Comparison of ENCODE assay signal across 8 cellular contexts in the genomic region with DNA sequence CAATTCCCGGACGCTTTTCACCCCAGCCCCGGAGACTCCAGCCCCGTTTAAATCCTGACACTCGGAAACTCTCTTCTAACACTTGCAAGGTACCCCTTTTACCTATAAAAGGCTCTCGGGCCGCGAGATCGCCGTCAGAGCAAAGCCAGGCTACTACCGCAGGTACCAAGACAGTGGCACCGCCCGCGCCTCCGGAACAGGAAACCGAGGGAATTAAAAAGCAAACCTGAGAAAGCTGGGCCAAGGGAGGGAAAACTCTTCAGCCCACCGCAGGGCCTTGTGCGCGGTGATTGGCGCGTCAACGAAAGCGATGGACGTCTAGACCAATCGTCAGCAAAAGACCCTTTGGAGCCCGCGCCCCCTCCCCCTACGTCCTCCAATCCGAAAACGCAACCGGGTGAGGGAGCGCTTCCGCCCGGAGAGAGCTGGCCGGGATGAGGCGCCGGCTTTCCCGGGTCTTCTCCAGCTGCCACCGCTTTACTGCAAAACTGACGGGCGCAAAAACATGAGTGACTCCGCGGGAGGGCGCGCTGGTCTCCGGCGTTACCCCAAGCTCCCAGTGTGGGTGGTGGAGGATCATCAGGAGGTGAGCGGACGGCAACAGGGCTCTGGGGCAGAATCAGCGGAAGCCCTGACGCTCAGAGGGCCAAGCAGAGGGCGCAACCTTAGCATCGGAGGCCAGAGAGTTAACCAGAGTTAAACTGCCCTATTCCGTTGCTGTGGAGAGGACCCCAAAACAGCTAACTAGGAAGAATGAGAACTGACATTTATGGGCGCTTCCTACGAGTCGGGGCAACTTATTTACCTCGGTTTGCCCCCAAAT. TPM values are rescaled to one million over a fixed set of nuclear protein-coding genes. Genes with fewer than 3 reads are reported as not detected.
DNase-seq lines count a peak whose midpoint lies in the region; ATAC-seq and TF ChIP-seq lines count a peak whose summit lies in the region.

Gene C5orf22, plus strand, starts transcription at position 414 of the 823 bp plus-strand sequence. Its CDS starts 92 bp downstream, at position 506.
Gene DROSHA, minus strand, starts transcription at position 206 of the 823 bp plus-strand sequence. CDS start 3,034 bp downstream, outside the sequence.

- DNase-seq in ELF-1 (ENCODE audit: low read depth, low spot score) (peak; percentile 98), H4 (ENCODE audit: low spot score) (peak; percentile 98), LoVo (ENCODE audit: low spot score) (peak; percentile 99), RWPE2 (ENCODE audit: low spot score) (peak; percentile 98), fibroblast of pulmonary artery (ENCODE audit: low read depth) (peak; percentile 96)
- DNase-seq in activated T-helper 2 cell treated with anti-CD3 and anti-CD28 coated beads, Interferon-gamma antibody, Interleukin-2, Interleukin-4, amounts not matched to agents 10 μg/mL and 5 μg/mL and 100 μg/mL, durations not matched to agents 14 hours and 24 hours and 36 hours (ENCODE audit: low spot score): peak; percentile 89
- DNase-seq in natural killer cell treated with Interleukin-12 subunit alpha and Interleukin-12 subunit beta and Interleukin-15 and Interleukin-18, amount 100 ng/mL, for 72 hours (ENCODE audit: low spot score): peak; percentile 94
- DNase-seq in stimulated activated naive CD8-positive, alpha-beta T cell treated with anti-CD3 and anti-CD28 coated beads, Interleukin-15, Interleukin-2, amounts not matched to agents 100 U/mL and 50 U/mL, for 24 hours: peak; percentile 92

- no peaks in the 10 kb centered on the region for H3K27me3 Mint-ChIP-seq in activated T-helper 2 cell treated with anti-CD3 and anti-CD28 coated beads, Interferon-gamma antibody, Interleukin-2, Interleukin-4, amounts not matched to agents 10 μg/mL and 5 μg/mL and 100 μg/mL, durations not matched to agents 14 hours and 24 hours and 36 hours (ENCODE audit: low read depth)
- no peaks in the 10 kb centered on the region for H3K27me3 Mint-ChIP-seq in natural killer cell treated with Interleukin-12 subunit alpha and Interleukin-12 subunit beta and Interleukin-15 and Interleukin-18, amount 100 ng/mL, for 72 hours

- peak; percentile 97 for ATAC-seq in RWPE2 (ENCODE audit: low read depth)
- peak; percentile 98 to 99 for ATAC-seq in natural killer cell treated with Interleukin-12 subunit alpha and Interleukin-12 subunit beta and Interleukin-15 and Interleukin-18, amount 100 ng/mL, for 72 hours
- ATAC-seq in stimulated activated naive CD8-positive, alpha-beta T cell treated with anti-CD3 and anti-CD28 coated beads, Interleukin-15, Interleukin-2, amounts not matched to agents 100 U/mL and 50 U/mL, for 24 hours: peak; percentile 99

- peak; percentile 28 for TF ChIP-seq CTCF in RWPE2 (IDR thresholded peaks at IDR 0.05; ENCODE audit: poor library complexity, severe bottlenecking)
- TF ChIP-seq CTCF in fibroblast of pulmonary artery (IDR thresholded peaks at IDR 0.05; ENCODE audit: low read length, missing control alignments): no peak

- H3K27ac ChIP-seq in RWPE2 (ENCODE audit: poor library complexity, severe bottlenecking): peak within 1 kb of the TSS; percentile 65

- H3K9me3 Mint-ChIP-seq in activated T-helper 2 cell treated with anti-CD3 and anti-CD28 coated beads, Interferon-gamma antibody, Interleukin-2, Interleukin-4, amounts not matched to agents 10 μg/mL and 5 μg/mL and 100 μg/mL, durations not matched to agents 14 hours and 24 hours and 36 hours: no peaks in the 10 kb centered on the region
- no peaks in the 10 kb centered on the region for H3K9me3 Mint-ChIP-seq in natural killer cell treated with Interleukin-12 subunit alpha and Interleukin-12 subunit beta and Interleukin-15 and Interleukin-18, amount 100 ng/mL, for 72 hours

- H3K4me1 ChIP-seq in RWPE2 (ENCODE audit: insufficient read depth, poor library complexity, severe bottlenecking): peaks cover 9% of the 10 kb centered on the region

- H3K27ac Mint-ChIP-seq in activated T-helper 2 cell treated with anti-CD3 and anti-CD28 coated beads, Interferon-gamma antibody, Interleukin-2, Interleukin-4, amounts not matched to agents 10 μg/mL and 5 μg/mL and 100 μg/mL, durations not matched to agents 14 hours and 24 hours and 36 hours: peak within 1 kb of the TSS; percentile 90
- peak within 1 kb of the TSS; percentile 87 to 98 for H3K27ac Mint-ChIP-seq in natural killer cell treated with Interleukin-12 subunit alpha and Interleukin-12 subunit beta and Interleukin-15 and Interleukin-18, amount 100 ng/mL, for 72 hours

- H3K9me3 ChIP-seq in RWPE2 (ENCODE audit: severe bottlenecking): no peaks in the 10 kb centered on the region

- H3K4me3 ChIP-seq in RWPE2 (ENCODE audit: severe bottlenecking): peak within 1 kb of the TSS; percentile 59
- H3K4me3 ChIP-seq in fibroblast of pulmonary artery (replicated peaks; ENCODE audit: low read depth, low read length): peak within 1 kb of the TSS; percentile 85

- H3K4me1 Mint-ChIP-seq in activated T-helper 2 cell treated with anti-CD3 and anti-CD28 coated beads, Interferon-gamma antibody, Interleukin-2, Interleukin-4, amounts not matched to agents 10 μg/mL and 5 μg/mL and 100 μg/mL, durations not matched to agents 14 hours and 24 hours and 36 hours (ENCODE audit: low read depth): peaks cover 38% of the 10 kb centered on the region
- H3K4me1 Mint-ChIP-seq in natural killer cell treated with Interleukin-12 subunit alpha and Interleukin-12 subunit beta and Interleukin-15 and Interleukin-18, amount 100 ng/mL, for 72 hours (ENCODE audit: low read depth in 2 of 2): peaks cover 36 to 47% of the 10 kb centered on the region in 2 donors

- H3K36me3 Mint-ChIP-seq in activated T-helper 2 cell treated with anti-CD3 and anti-CD28 coated beads, Interferon-gamma antibody, Interleukin-2, Interleukin-4, amounts not matched to agents 10 μg/mL and 5 μg/mL and 100 μg/mL, durations not matched to agents 14 hours and 24 hours and 36 hours (ENCODE audit: low read depth): peaks cover 78% of the 10 kb centered on the region
- peaks cover 19% of the 10 kb centered on the region for H3K36me3 Mint-ChIP-seq in natural killer cell treated with Interleukin-12 subunit alpha and Interleukin-12 subunit beta and Interleukin-15 and Interleukin-18, amount 100 ng/mL, for 72 hours

- H3K27me3 ChIP-seq in RWPE2 (ENCODE audit: insufficient read depth, poor library complexity, severe bottlenecking): no peaks in the 10 kb centered on the region

- peaks cover 72% of the 10 kb centered on the region for H3K36me3 ChIP-seq in RWPE2 (ENCODE audit: low read depth)

- H3K4me3 Mint-ChIP-seq in activated T-helper 2 cell treated with anti-CD3 and anti-CD28 coated beads, Interferon-gamma antibody, Interleukin-2, Interleukin-4, amounts not matched to agents 10 μg/mL and 5 μg/mL and 100 μg/mL, durations not matched to agents 14 hours and 24 hours and 36 hours (ENCODE audit: low read depth): peak within 1 kb of the TSS; percentile 94
- peak within 1 kb of the TSS; percentile 95 for H3K4me3 Mint-ChIP-seq in natural killer cell treated with Interleukin-12 subunit alpha and Interleukin-12 subunit beta and Interleukin-15 and Interleukin-18, amount 100 ng/mL, for 72 hours

- intact Hi-C loops in activated T-helper 2 cell treated with anti-CD3 and anti-CD28 coated beads, Interferon-gamma antibody, Interleukin-2, Interleukin-4, amounts not matched to agents 10 μg/mL and 5 μg/mL and 100 μg/mL, durations not matched to agents 14 hours and 24 hours and 36 hours (cut with micrococcal nuclease): loop anchor here (5.0 kb wide), 1 partner anchor 105 kb away; the partner anchor contains the start of gene PDZD2

RNA-seq across cellular contexts. Expression of gene C5orf22, which starts in this region (rescaled TPM):
- 29.0 and 33.8 TPM in 2 replicates for total RNA-seq in H4 (2014; rRNA removed; shearing (Covaris generic))
- total RNA-seq in activated T-helper 2 cell treated with anti-CD3 and anti-CD28 coated beads, Interferon-gamma antibody, Interleukin-2, Interleukin-4, amounts not matched to agents 10 μg/mL and 5 μg/mL and 100 μg/mL, durations not matched to agents 14 hours and 24 hours and 36 hours: 34.3 and 37.6 TPM in 2 replicates
- total RNA-seq in natural killer cell treated with Interleukin-12 subunit alpha and Interleukin-12 subunit beta and Interleukin-15 and Interleukin-18, amount 100 ng/mL, for 72 hours: 10 to 100 TPM; 25.5 to 29.5 TPM

RNA-seq across cellular contexts. Expression of gene DROSHA, which starts in this region (rescaled TPM):
- 42.1 and 42.5 TPM in 2 replicates for total RNA-seq in H4 (2014; rRNA removed; shearing (Covaris generic))
- total RNA-seq in activated T-helper 2 cell treated with anti-CD3 and anti-CD28 coated beads, Interferon-gamma antibody, Interleukin-2, Interleukin-4, amounts not matched to agents 10 μg/mL and 5 μg/mL and 100 μg/mL, durations not matched to agents 14 hours and 24 hours and 36 hours: 98.1 and 101 TPM in 2 replicates
- total RNA-seq in natural killer cell treated with Interleukin-12 subunit alpha and Interleukin-12 subunit beta and Interleukin-15 and Interleukin-18, amount 100 ng/mL, for 72 hours: 100 to 1,000 TPM in 1 of 2 donors, 10 to 100 TPM in 1; 71.5 to 105 TPM

Comparison
In these comparisons a context has a peak if more than half of its experiments do, and no peak if none do; other contexts are left out.
1. Peak in every context shown above with its lines: DNase-seq, ATAC-seq, H3K4me3 ChIP-seq and H3K27ac ChIP-seq.